In the genomic region with DNA sequence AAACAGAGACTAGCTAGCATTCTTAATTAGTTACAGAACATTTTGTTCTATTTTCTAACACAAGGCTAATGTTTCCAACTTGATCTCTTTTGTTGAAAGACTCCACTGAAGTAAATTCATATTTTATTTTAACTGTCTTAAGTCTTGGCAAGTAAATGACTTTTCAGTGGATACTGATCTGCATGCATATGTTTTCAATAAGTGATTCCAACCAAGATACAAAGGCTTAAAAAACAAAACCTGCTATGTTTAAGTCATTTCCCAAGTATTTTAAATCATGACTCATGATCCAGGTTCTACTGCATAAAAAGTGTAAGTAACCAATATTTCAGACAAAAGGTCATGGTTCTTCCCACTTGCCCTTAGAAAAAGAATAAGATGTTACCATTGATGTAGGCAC, we compare ENCODE assay signal across 24 cellular contexts. TPM values are rescaled to one million over a fixed set of nuclear protein-coding genes. Genes with fewer than 3 reads are reported as not detected.
A peak's percentile ranks its signal among the peaks of the same experiment; 100 is the strongest.
DNase-seq lines count a peak whose midpoint lies in the region; ATAC-seq, FAIRE-seq and TF ChIP-seq lines count a peak whose summit lies in the region.
"Had no signal": no experiment of that assay in that cellular context is flagged by ENCODE, and none has a peak within 500 bp of the region (broad histone marks: within the 10 kb centered on the region; RNA-seq: fewer than 3 reads in every experiment).

No MANE protein-coding gene starts in this region.

- H3K4me3 ChIP-seq in subcutaneous abdominal adipose tissue (ENCODE audit: low read depth in 1 of 5, low read length in 5 of 5) = no peak overlapping the region
- no peak overlapping the region for H3K4me3 ChIP-seq in Peyer's patch
- H3K4me3 ChIP-seq: ascending aorta, colonic mucosa, skin epidermis had no signal

- H3K4me1 ChIP-seq in subcutaneous abdominal adipose tissue (ENCODE audit: control insufficient read depth in 5 of 5, insufficient read depth in 5 of 5, low read length in 5 of 5) (peaks cover 0 to 48% (median 28%) of the 10 kb centered on the region in 5 donors), Peyer's patch (peaks cover 0 to 3% (median 0%) of the 10 kb centered on the region in 4 donors)
- H3K4me1 ChIP-seq: ascending aorta, colonic mucosa had no signal

- DNase-seq in GM04504 (ENCODE audit: low read depth) (peak; percentile 24), astrocyte of the hippocampus (ENCODE audit: low read depth, low spot score) (peak; percentile 4), fibroblast of peridontal ligament (ENCODE audit: extremely low read depth) (peak; percentile 91), GM12891 (ENCODE audit: insufficient read length, low spot score) (no peak), Peyer's patch (no peak)
- DNase-seq: activated CD8-positive, alpha-beta T cell treated with anti-CD3 and anti-CD28 coated beads for 36 hours; activated naive CD4-positive, alpha-beta T cell treated with anti-CD3 and anti-CD28 coated beads, Interleukin-2, amount 10 ng/mL, durations not matched to agents 7 days and 5 days; activated T-cell treated with anti-CD3 and anti-CD28 coated beads, Interleukin-2, amount 50 U/mL, for 1 hour; AML-193; colonic mucosa; DMS79 treated with DMSO at 0.1 percent for 48 hours; mammary epithelial cell; NCI-H1092 treated with DMSO at 0.1 percent for 48 hours; NCI-H2029 treated with DMSO at 0.1 percent for 48 hours; NK-92 treated with Interleukin-12 subunit alpha and Interleukin-12 subunit beta, amount 100 ng/mL, for 24 hours; stimulated activated CD4-positive, alpha-beta T cell treated with anti-CD3 and anti-CD28 coated beads, Interleukin-2, amount 100 ng/mL, for 24 hours; stimulated activated naive CD4-positive, alpha-beta T cell had no signal

- no peak for TF ChIP-seq CTCF in Peyer's patch (IDR thresholded peaks at IDR 0.05)

- H3K27me3 ChIP-seq in subcutaneous abdominal adipose tissue (ENCODE audit: control insufficient read depth in 5 of 5, insufficient read depth in 4 of 5, low read length in 5 of 5) = peaks cover 0 to 18% (median 3%) of the 10 kb centered on the region in 5 donors
- peaks cover 0 to 8% of the 10 kb centered on the region in 2 donors for H3K27me3 ChIP-seq in Peyer's patch
- H3K27me3 ChIP-seq: ascending aorta had no signal

- FAIRE-seq in GM12891 (lab: Jason Lieb, UNC) = no peak
- FAIRE-seq: RCC 7860 had no signal

- TF ChIP-seq POLR2A in GM12891 (IDR thresholded peaks at IDR 0.05; ENCODE audit: low read depth, low read length) = no peak
- TF ChIP-seq POLR2A in Peyer's patch (IDR thresholded peaks at IDR 0.05) = no peak

- H3K27ac ChIP-seq in subcutaneous abdominal adipose tissue (ENCODE audit: low read depth, low read length) (peak overlapping the region; percentile 47), Peyer's patch (no peak overlapping the region)
- H3K27ac ChIP-seq: ascending aorta, colonic mucosa, skin epidermis had no signal

- H3K9me3 ChIP-seq in subcutaneous abdominal adipose tissue (ENCODE audit: control insufficient read depth in 5 of 5, low read length in 5 of 5) (no peaks in the 10 kb centered on the region), Peyer's patch (no peaks in the 10 kb centered on the region)
- H3K9me3 ChIP-seq: ascending aorta, colonic mucosa had no signal

- peak overlapping the region in 1 of 5 donors; percentile 25 for H3K9ac ChIP-seq in subcutaneous abdominal adipose tissue (ENCODE audit: low read length in 5 of 5)

- peaks cover 0 to 47% (median 14%) of the 10 kb centered on the region in 5 donors for H3K36me3 ChIP-seq in subcutaneous abdominal adipose tissue (ENCODE audit: control insufficient read depth in 5 of 5, insufficient read depth in 5 of 5, low read length in 5 of 5)
- H3K36me3 ChIP-seq in Peyer's patch = no peaks in the 10 kb centered on the region
- H3K36me3 ChIP-seq: colonic mucosa had no signal

- no peak for ATAC-seq in HG02852 (IDR thresholded peaks at IDR 0.05; ENCODE audit: unreplicated experiment)
- ATAC-seq: WTC11 had no signal

TF ChIP-seq in GM12891, 5 proteins besides CTCF, POLR2A, EP300 and RAD21:
- TF ChIP-seq TAF1 (IDR thresholded peaks at IDR 0.05; ENCODE audit: low read depth, low read length) (no peak), SPI1 (IDR thresholded peaks at IDR 0.05; ENCODE audit: low read depth, low read length) (no peak), POLR2AphosphoS5 (IDR thresholded peaks at IDR 0.05; ENCODE audit: low read depth, low read length) (no peak), POU2F2 (IDR thresholded peaks at IDR 0.05; ENCODE audit: low read depth, low read length) (no peak), PAX5 (IDR thresholded peaks at IDR 0.05; ENCODE audit: insufficient read depth, low read length, severe bottlenecking) (no peak)
TF ChIP-seq in GM12891: peak in this region for 0.

RNA-seq across cellular contexts. Expression of a gene that starts 5.7 kb away (rescaled TPM):
- 0.10 TPM for polyA plus RNA-seq in GM12891 (2012; ENCODE audit: low read depth, missing spikeins)
- 10 to 100 TPM in 1 of 4 donors, 1 to 10 TPM in 3; 1.2 to 10.7 (median 3.2) TPM for total RNA-seq in Peyer's patch
- total RNA-seq: NCI-H460 had no signal
- polyA plus RNA-seq: mammary epithelial cell had no signal

RNA-seq across cellular contexts. Expression of a gene that starts 30.6 kb away (rescaled TPM):
- 47.5 TPM for polyA plus RNA-seq in GM12891 (2012; ENCODE audit: low read depth, missing spikeins)
- 10 to 100 TPM; 37.1 to 46.1 (median 41.8) TPM for total RNA-seq in Peyer's patch

RNA-seq across cellular contexts. Expression of a gene that starts 31.0 kb away (rescaled TPM):
- 160 TPM for polyA plus RNA-seq in GM12891 (2012; ENCODE audit: low read depth, missing spikeins)
- 100 to 1,000 TPM in 1 of 4 donors, 10 to 100 TPM in 3; 47.2 to 113 (median 77.9) TPM for total RNA-seq in Peyer's patch

Comparison
In these comparisons a context has a peak if more than half of its experiments do, and no peak if none do; other contexts are left out.
1. DNase-seq: peak in GM04504 (single experiment), astrocyte of the hippocampus (single experiment) and fibroblast of peridontal ligament (single experiment); none in GM12891 (single experiment) and Peyer's patch (0 of 3).